Comparison of ENCODE assay signal across 12 cellular contexts in the genomic region with DNA sequence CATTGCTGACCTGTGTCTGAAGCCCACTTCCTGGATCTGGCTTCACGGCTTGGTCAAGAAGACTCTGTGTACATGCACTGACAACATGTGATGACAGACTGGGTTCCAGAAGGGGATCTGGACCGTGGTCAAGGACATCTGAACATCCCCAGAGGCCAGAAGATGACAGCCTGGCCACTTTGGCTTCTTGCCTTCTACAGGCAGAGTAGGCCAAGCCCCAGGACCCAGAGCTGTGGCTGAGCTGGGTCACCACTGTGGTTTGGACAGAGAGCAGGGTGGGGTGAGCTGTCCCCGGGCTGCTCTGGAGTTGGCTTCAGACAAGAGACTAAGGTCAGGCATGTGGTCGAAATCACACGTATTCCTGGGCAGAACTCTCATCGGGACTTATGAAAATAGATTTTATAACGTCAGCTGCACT.
DNase-seq lines count a peak whose midpoint lies in the region; ATAC-seq and TF ChIP-seq lines count a peak whose summit lies in the region.
"Had no signal": no experiment of that assay in that cellular context is flagged by ENCODE, and none has a peak within 500 bp of the region (broad histone marks: within the 10 kb centered on the region; RNA-seq: fewer than 3 reads in every experiment).

No MANE protein-coding gene starts in this region.

- ATAC-seq in heart right ventricle (peak; percentile 81 to 95 (median 89)), omental fat pad (ENCODE audit: low FRiP score) (peak; percentile 68), upper lobe of left lung (ENCODE audit: low FRiP score in 2 of 2) (peak; percentile 87 to 88)
- ATAC-seq: activated T-cell treated with anti-CD3 and anti-CD28 coated beads, Interleukin-2, amount 50 U/mL, for 4 hours; effector memory CD8-positive, alpha-beta T cell; T-cell had no signal

- intact Hi-C loops in heart right ventricle (cut with DNase I) = no loop called here

- peak in 1 of 4 donors; percentile 38 for TF ChIP-seq EP300 in upper lobe of left lung (IDR thresholded peaks at IDR 0.05)

- 17 to 20% methylated on average over 7 of the region's 7 CpGs for WGBS in heart right ventricle, 2 donors
- 42 to 61% methylated on average over 6 to 7 of the region's 7 CpGs for WGBS in upper lobe of left lung, 2 donors

- H3K9me3 ChIP-seq in heart right ventricle = no peaks in the 10 kb centered on the region
- no peaks in the 10 kb centered on the region for H3K9me3 ChIP-seq in upper lobe of left lung

- H3K4me1 ChIP-seq in heart right ventricle = peaks cover 0 to 34% (median 21%) of the 10 kb centered on the region in 9 donors
- peaks cover 0 to 10% (median 4%) of the 10 kb centered on the region in 4 donors for H3K4me1 ChIP-seq in upper lobe of left lung

- H3K27me3 ChIP-seq in heart right ventricle (no peaks in the 10 kb centered on the region), upper lobe of left lung (no peaks in the 10 kb centered on the region)

- in situ Hi-C loops in astrocyte of the spinal cord (cut with HindIII; ENCODE audit: low sequenced_read_pairs) = no loop called here

- no peak for TF ChIP-seq POLR2A in upper lobe of left lung (IDR thresholded peaks at IDR 0.05)

- no peak overlapping the region for H3K4me3 ChIP-seq in astrocyte of the spinal cord (ENCODE audit: low read depth, low read length)
- H3K4me3 ChIP-seq in heart right ventricle = no peak overlapping the region
- no peak overlapping the region for H3K4me3 ChIP-seq in upper lobe of left lung

- H3K36me3 ChIP-seq in heart right ventricle (no peaks in the 10 kb centered on the region), upper lobe of left lung (no peaks in the 10 kb centered on the region)

- no peak for TF ChIP-seq CTCF in astrocyte of the spinal cord (IDR thresholded peaks at IDR 0.05; ENCODE audit: low read depth, low read length)
- no peak for TF ChIP-seq CTCF in heart right ventricle (IDR thresholded peaks at IDR 0.05)
- TF ChIP-seq CTCF in omental fat pad (IDR thresholded peaks at IDR 0.05) = no peak
- TF ChIP-seq CTCF in upper lobe of left lung (IDR thresholded peaks at IDR 0.05) = no peak

- H3K27ac ChIP-seq in heart right ventricle = peak overlapping the region; percentile 9 to 81 (median 47)
- peak overlapping the region; percentile 52 to 73 (median 64) for H3K27ac ChIP-seq in upper lobe of left lung

- DNase-seq in astrocyte of the spinal cord (ENCODE audit: low read depth, low spot score) = peak; percentile 7
- peak; percentile 27 to 54 for DNase-seq in heart right ventricle
- no peak for DNase-seq in omental fat pad (ENCODE audit: low spot score)
- peak; percentile 11 to 49 for DNase-seq in upper lobe of left lung
- no peak for DNase-seq in NCI-H1092 (lab: John Stamatoyannopoulos, UW)
- DNase-seq in dermis blood vessel endothelial cell = no peak
- DNase-seq in cerebellar nuclear complex (lab: John Stamatoyannopoulos, UW) = no peak
- DNase-seq: activated T-cell treated with anti-CD3 and anti-CD28 coated beads, Interleukin-2, amount 50 U/mL, for 4 hours; COR-L47; effector memory CD8-positive, alpha-beta T cell; NCI-H226; T-cell had no signal

Comparison
In these comparisons a context has a peak if more than half of its experiments do, and no peak if none do; other contexts are left out.
1. DNase-seq: peak in astrocyte of the spinal cord (single experiment), heart right ventricle (2 of 2) and upper lobe of left lung (2 of 2); none in omental fat pad (single experiment), NCI-H1092 (single experiment), dermis blood vessel endothelial cell (single experiment) and cerebellar nuclear complex (0 of 2).
2. Peak in every context shown above with its lines, with median percentiles within 50 percentile points of each other: ATAC-seq.